In genomic region chr3:139537795-139538538, GRCh38 we compare ENCODE assay signal across 15 cellular contexts. TPM values are rescaled to one million over a fixed set of nuclear protein-coding genes. Genes with fewer than 3 reads are reported as not detected.
A peak's percentile ranks its signal among the peaks of the same experiment; 100 is the strongest.
DNase-seq lines count a peak whose midpoint lies in the region; ATAC-seq and TF ChIP-seq lines count a peak whose summit lies in the region.
"Had no signal": no experiment of that assay in that cellular context is flagged by ENCODE, and none has a peak within 500 bp of the region (broad histone marks: within the 10 kb centered on the region; RNA-seq: fewer than 3 reads in every experiment).

No MANE protein-coding gene starts in this region.

- no peak for TF ChIP-seq RAD21 in HCT116 (IDR thresholded peaks at IDR 0.05; ENCODE audit: low read depth)

- peak overlapping the region; percentile 95 for H3K4me2 ChIP-seq in HCT116 (ENCODE audit: low read length)

- no peak overlapping the region for H3K27ac Mint-ChIP-seq in activated naive CD8-positive, alpha-beta T cell treated with anti-CD3 and anti-CD28 coated beads for 36 hours
- H3K27ac Mint-ChIP-seq: activated CD4-positive, alpha-beta T cell treated with anti-CD3 and anti-CD28 coated beads, Interleukin-2, amount 10 ng/mL, durations not matched to agents 7 days and 5 days; activated T-helper 1 cell treated with anti-CD3 and anti-CD28 coated beads, Interleukin-12 subunit alpha, Interleukin-12 subunit beta, Interleukin-2, Interleukin-4 antibody, amounts not matched to agents 30 ng/mL and 10 ng/mL and 1 ng/mL, durations not matched to agents 14 hours and 24 hours and 36 hours; T-helper 17 cell had no signal

- H3K79me2 ChIP-seq in HCT116 (ENCODE audit: insufficient read depth, low read length): peaks cover 12% of the 10 kb centered on the region; the same call in 1 of the 2 replicates

- no peaks in the 10 kb centered on the region for H4K20me1 ChIP-seq in HCT116 (ENCODE audit: insufficient read depth)

- peaks cover 75 to 85% of the 10 kb centered on the region in 2 experiments for H3K4me1 ChIP-seq in HCT116 (ENCODE audit: control insufficient read depth in 1 of 2, insufficient read depth in 2 of 2, low read length in 2 of 2)
- peaks cover 41% of the 10 kb centered on the region for H3K4me1 ChIP-seq in foreskin keratinocyte
- H3K4me1 ChIP-seq in ovary (ENCODE audit: insufficient read depth): peaks cover 52% of the 10 kb centered on the region

- H3K9me2 ChIP-seq in HCT116 (ENCODE audit: insufficient read depth): no peaks in the 10 kb centered on the region

- POLR2A ChIA-PET in HCT116 (lab: Charles Lee): no interaction called here

- BruUV-seq in HCT116 (replicated peaks; lab: Mats Ljungman, UMichigan): no TSS peak

- CTCF ChIA-PET in HCT116 (lab: Charles Lee): no interaction called here

- H3K4me3 ChIP-seq in HCT116 (replicated peaks in 1 of 2; ENCODE audit: low read depth in 1 of 2, low read length in 2 of 2) (peak overlapping the region; percentile 73 to 90), ovary (peak overlapping the region; percentile 76)
- H3K4me3 ChIP-seq: K562 had no signal

- H3K36me3 ChIP-seq in HCT116 (ENCODE audit: control insufficient read depth in 1 of 2, insufficient read depth in 2 of 2, low read length in 2 of 2) (no peaks in the 10 kb centered on the region; a peak in 1 of 4 replicates), ovary (no peaks in the 10 kb centered on the region)
- H3K36me3 ChIP-seq: vagina had no signal

- TF ChIP-seq POLR2A in HCT116 (IDR thresholded peaks at IDR 0.05; ENCODE audit: borderline replicate concordance, extremely low read depth, insufficient read depth, insufficient read length) (no peak), ovary (IDR thresholded peaks at IDR 0.05) (no peak)

- no peak for TF ChIP-seq EP300 in ovary (IDR thresholded peaks at IDR 0.05)

- peaks cover 20% of the 10 kb centered on the region for H3K4me1 Mint-ChIP-seq in activated naive CD8-positive, alpha-beta T cell treated with anti-CD3 and anti-CD28 coated beads for 36 hours

- intact Hi-C loops in HCT116 (cut with micrococcal nuclease): no loop called here
- intact Hi-C loops in ovary (cut with DNase I): no loop called here

- no peaks in the 10 kb centered on the region for H3K9me3 Mint-ChIP-seq in activated naive CD8-positive, alpha-beta T cell treated with anti-CD3 and anti-CD28 coated beads for 36 hours
- H3K9me3 Mint-ChIP-seq: activated CD4-positive, alpha-beta T cell treated with anti-CD3 and anti-CD28 coated beads, Interleukin-2, amount 10 ng/mL, durations not matched to agents 7 days and 5 days; activated T-helper 1 cell treated with anti-CD3 and anti-CD28 coated beads, Interleukin-12 subunit alpha, Interleukin-12 subunit beta, Interleukin-2, Interleukin-4 antibody, amounts not matched to agents 30 ng/mL and 10 ng/mL and 1 ng/mL, durations not matched to agents 14 hours and 24 hours and 36 hours had no signal

- 45 to 61% (median 55%) methylated on average over 3 of the region's 3 CpGs for WGBS in ovary, 3 donors

- no peak for TF ChIP-seq CTCF in HCT116 (IDR thresholded peaks at IDR 0.05 in 2 of 3, conservative IDR thresholded peaks at IDR 0.05 in 1 of 3; ENCODE audit: borderline replicate concordance in 1 of 3, insufficient read depth in 1 of 3, low read depth in 2 of 3, low read length in 2 of 3)
- no peak for TF ChIP-seq CTCF in foreskin keratinocyte (conservative IDR thresholded peaks at IDR 0.05)
- TF ChIP-seq CTCF in ovary (IDR thresholded peaks at IDR 0.05): no peak

- RAD21 ChIA-PET in HCT116 (lab: Charles Lee; ENCODE audit: low non-redundant PET in 1 of 2, low total read pairs in 2 of 2, uncharacterized antibody in 2 of 2, unreplicated experiment in 2 of 2): no interaction called here

- H3K4me3 Mint-ChIP-seq in activated naive CD8-positive, alpha-beta T cell treated with anti-CD3 and anti-CD28 coated beads for 36 hours: no peak overlapping the region
- H3K4me3 Mint-ChIP-seq: activated CD4-positive, alpha-beta T cell treated with anti-CD3 and anti-CD28 coated beads, Interleukin-2, amount 10 ng/mL, durations not matched to agents 7 days and 5 days; activated T-helper 1 cell treated with anti-CD3 and anti-CD28 coated beads, Interleukin-12 subunit alpha, Interleukin-12 subunit beta, Interleukin-2, Interleukin-4 antibody, amounts not matched to agents 30 ng/mL and 10 ng/mL and 1 ng/mL, durations not matched to agents 14 hours and 24 hours and 36 hours; T-helper 17 cell had no signal

- H3K27me3 Mint-ChIP-seq in activated naive CD8-positive, alpha-beta T cell treated with anti-CD3 and anti-CD28 coated beads for 36 hours: peaks cover 67% of the 10 kb centered on the region

- peak overlapping the region; percentile 77 for H3K9ac ChIP-seq in HCT116 (ENCODE audit: low read length)

- H3K9me3 ChIP-seq in HCT116 (ENCODE audit: control insufficient read depth in 1 of 2, insufficient read depth in 1 of 2, low read depth in 1 of 2, low read length in 2 of 2) (no peaks in the 10 kb centered on the region), ovary (no peaks in the 10 kb centered on the region)
- H3K9me3 ChIP-seq: vagina had no signal

- peak; percentile 16 for ATAC-seq in HCT116
- ATAC-seq in foreskin keratinocyte: no peak
- ATAC-seq in GM19395 (IDR thresholded peaks at IDR 0.05; ENCODE audit: unreplicated experiment): no peak
- ATAC-seq: K562, T-helper 17 cell had no signal

- no peak overlapping the region for H2AFZ ChIP-seq in HCT116 (ENCODE audit: low read depth, low read length, poor library complexity, severe bottlenecking)

- H3K27ac ChIP-seq in HCT116 (ENCODE audit: low read depth, low read length) (peak overlapping the region; percentile 79), foreskin keratinocyte (peak overlapping the region; percentile 59), ovary (peak overlapping the region; percentile 77 to 97)
- H3K27ac ChIP-seq: vagina had no signal

- no peaks in the 10 kb centered on the region for H3K36me3 Mint-ChIP-seq in activated naive CD8-positive, alpha-beta T cell treated with anti-CD3 and anti-CD28 coated beads for 36 hours

- H3K27me3 ChIP-seq in HCT116 (ENCODE audit: insufficient read depth, low read length) (no peaks in the 10 kb centered on the region), foreskin keratinocyte (no peaks in the 10 kb centered on the region), ovary (no peaks in the 10 kb centered on the region)
- H3K27me3 ChIP-seq: vagina had no signal

- DNase-seq in HCT116 (ENCODE audit: low read depth, low spot score): peak; percentile 57
- DNase-seq in activated naive CD8-positive, alpha-beta T cell treated with anti-CD3 and anti-CD28 coated beads for 36 hours: peak; percentile 40
- peak in 1 of 2 donors; percentile 29 for DNase-seq in foreskin keratinocyte
- peak in 3 of 5 donors; percentile 40 to 62 (median 53) for DNase-seq in ovary
- DNase-seq in activated CD4-positive, CD25-positive, alpha-beta regulatory T cell (lab: John Stamatoyannopoulos, UW): no peak
- no peak for DNase-seq in NCI-H526 (lab: John Stamatoyannopoulos, UW)
- DNase-seq in hepatic stellate cell (ENCODE audit: low spot score): no peak
- DNase-seq: activated CD4-positive, alpha-beta T cell treated with anti-CD3 and anti-CD28 coated beads, Interleukin-2, amount 10 ng/mL, durations not matched to agents 7 days and 5 days; NCI-H526 treated with DMSO at 0.1 percent for 48 hours; stimulated activated CD4-positive, alpha-beta T cell treated with anti-CD3 and anti-CD28 coated beads, Interleukin-1b, Interleukin-23, amount 100 ng/mL, for 48 hours; T-helper 17 cell had no signal

TF ChIP-seq in HCT116, 20 proteins besides CTCF, POLR2A, EP300 and RAD21:
- TF ChIP-seq ZBTB33 (IDR thresholded peaks at IDR 0.05; ENCODE audit: extremely low read depth, insufficient replicate concordance, low read length) (peak; percentile 30), TCF7L2 (IDR thresholded peaks at IDR 0.05; ENCODE audit: borderline replicate concordance, extremely low read depth, insufficient read depth, insufficient read length) (peak; percentile 93), MAX (IDR thresholded peaks at IDR 0.05) (no peak), JUND (IDR thresholded peaks at IDR 0.05) (no peak), POLR2AphosphoS5 (IDR thresholded peaks at IDR 0.05; ENCODE audit: low read depth, low read length) (peak; percentile 66)

RNA-seq across cellular contexts. Expression of gene RBP1, which starts 1.6 kb away (rescaled TPM):
- total RNA-seq in HCT116 (2021; ENCODE audit: unreplicated experiment) (132 TPM), foreskin keratinocyte (37.5 and 137 TPM in 2 replicates), ovary (1,000 to 10,000 TPM in 4 of 7 donors, 100 to 1,000 TPM in 3; 599 to 1,818 (median 1,035) TPM)
- polyA plus RNA-seq in HCT116 (2012): 367 and 418 TPM in 2 replicates
- total RNA-seq in activated naive CD8-positive, alpha-beta T cell treated with anti-CD3 and anti-CD28 coated beads for 36 hours: not detected
- polyA plus RNA-seq in foreskin keratinocyte (59.8 and 303 TPM in 2 replicates), ovary (1,000 to 10,000 TPM; 1,326 to 3,076 TPM)
- total RNA-seq: activated CD4-positive, alpha-beta T cell treated with anti-CD3 and anti-CD28 coated beads, Interleukin-2, amount 10 ng/mL, durations not matched to agents 7 days and 5 days; activated T-helper 1 cell treated with anti-CD3 and anti-CD28 coated beads, Interleukin-12 subunit alpha, Interleukin-12 subunit beta, Interleukin-2, Interleukin-4 antibody, amounts not matched to agents 30 ng/mL and 10 ng/mL and 1 ng/mL, durations not matched to agents 14 hours and 24 hours and 36 hours; T-helper 17 cell had no signal

Comparison
In these comparisons a context has a peak if more than half of its experiments do, and no peak if none do; other contexts are left out.
1. DNase-seq: peak in HCT116 (single experiment), activated naive CD8-positive, alpha-beta T cell treated with anti-CD3 and anti-CD28 coated beads for 36 hours (single experiment) and ovary (3 of 5); none in activated CD4-positive, CD25-positive, alpha-beta regulatory T cell (0 of 4), NCI-H526 (0 of 2) and hepatic stellate cell (single experiment).
2. RNA of gene RBP1, which starts 1.6 kb away (total RNA-seq): 599 to 1,818 TPM in ovary, 132 TPM in HCT116 (single experiment) and 37.5 to 137 TPM in foreskin keratinocyte; not detected in activated naive CD8-positive, alpha-beta T cell treated with anti-CD3 and anti-CD28 coated beads for 36 hours; every median in the first group is over 10 times any median in the second.
3. Peak in every context shown above with its lines, with median percentiles within 50 percentile points of each other: H3K27ac ChIP-seq.